Comparison of ENCODE assay signal across 8 cellular contexts in genomic region chr4:128287871-128288688, GRCh38. TPM values are rescaled to one million over a fixed set of nuclear protein-coding genes. Genes with fewer than 3 reads are reported as not detected.
DNase-seq lines count a peak whose midpoint lies in the region; ATAC-seq, FAIRE-seq and TF ChIP-seq lines count a peak whose summit lies in the region.

No MANE protein-coding gene starts in this region.

- H3K27me3 ChIP-seq in H9 (ENCODE audit: insufficient read depth, low read length): no peaks in the 10 kb centered on the region

- no peak overlapping the region for H3K4ac ChIP-seq in H9 (ENCODE audit: low read depth, low read length)

- H3K4me3 Mint-ChIP-seq in H9 (peak overlapping the region; percentile 93 to 95), nephron (peak overlapping the region; percentile 96 to 98 (median 98))

- peaks cover 12% of the 10 kb centered on the region for H3K23me2 ChIP-seq in H9 (ENCODE audit: insufficient read length, low read depth, low read length, poor library complexity, severe bottlenecking)

- no peak overlapping the region for H3K56ac ChIP-seq in H9 (ENCODE audit: insufficient read length, low read depth, low read length)

- peak overlapping the region; percentile 78 for H3K4me3 ChIP-seq in fibroblast of the aortic adventitia (ENCODE audit: low read depth, low read length)

- no peaks in the 10 kb centered on the region; the same call in 1 of the 2 replicates for H3K4me1 ChIP-seq in H9 (ENCODE audit: insufficient read depth, low read length)

- no peak overlapping the region for H2BK20ac ChIP-seq in H9 (ENCODE audit: low read depth, low read length, poor library complexity, severe bottlenecking)

- no peaks in the 10 kb centered on the region for H4K20me1 ChIP-seq in H9 (ENCODE audit: control insufficient read depth, insufficient read depth, insufficient read length)

- peak; percentile 98 for DNase-seq in H9
- DNase-seq in M059J (ENCODE audit: low read depth): peak; percentile 96
- DNase-seq in activated effector memory CD4-positive, alpha-beta T cell treated with anti-CD3 and anti-CD28 coated beads, Interleukin-2, amount 50 U/mL, for 16 hours: peak; percentile 100
- peak; percentile 99 for DNase-seq in fibroblast of the aortic adventitia (ENCODE audit: low read depth)
- peak; percentile 100 for DNase-seq in stimulated activated naive CD8-positive, alpha-beta T cell treated with anti-CD3 and anti-CD28 coated beads, Interleukin-15, Interleukin-2, amounts not matched to agents 100 U/mL and 50 U/mL, for 24 hours

- ATAC-seq in stimulated activated naive CD8-positive, alpha-beta T cell treated with anti-CD3 and anti-CD28 coated beads, Interleukin-15, Interleukin-2, amounts not matched to agents 100 U/mL and 50 U/mL, for 24 hours: peak; percentile 90

- H3K79me1 ChIP-seq in H9 (ENCODE audit: insufficient read depth, low read depth, low read length, poor library complexity, severe bottlenecking): no peaks in the 10 kb centered on the region

- peaks cover 25% of the 10 kb centered on the region; the same call in 1 of the 2 replicates for H3K79me2 ChIP-seq in H9 (ENCODE audit: insufficient read depth, low read length)

- peak overlapping the region; percentile 40 for H3K9ac ChIP-seq in H9 (ENCODE audit: extremely low read depth, insufficient read length, low read length)

- H2AK5ac ChIP-seq in H9 (ENCODE audit: insufficient read length, low read length): no peak overlapping the region

- no peak overlapping the region for H2AFZ ChIP-seq in H9 (ENCODE audit: low read length)

- H3K27me3 Mint-ChIP-seq in H9 (ENCODE audit: low read depth): no peaks in the 10 kb centered on the region
- no peaks in the 10 kb centered on the region for H3K27me3 Mint-ChIP-seq in nephron (ENCODE audit: low read depth)

- H3K9me3 ChIP-seq in H9 (ENCODE audit: control insufficient read depth, low read depth, low read length): no peaks in the 10 kb centered on the region

- H3K9me3 Mint-ChIP-seq in H9: no peaks in the 10 kb centered on the region
- H3K9me3 Mint-ChIP-seq in nephron: no peaks in the 10 kb centered on the region

- no peak overlapping the region for H3T11ph ChIP-seq in H9 (ENCODE audit: low read length)

- peak overlapping the region; percentile 74 to 97 (median 97) for H3K27ac Mint-ChIP-seq in H9
- H3K27ac Mint-ChIP-seq in nephron: peak overlapping the region; percentile 84 to 94 (median 94)

- no peak overlapping the region for H2BK15ac ChIP-seq in H9 (ENCODE audit: low read depth, low read length)

- H2BK12ac ChIP-seq in H9 (ENCODE audit: insufficient read length, low read depth, low read length): no peak overlapping the region

- no peak overlapping the region for H2BK120ac ChIP-seq in H9 (ENCODE audit: low read depth, low read length, poor library complexity, severe bottlenecking)

- peak overlapping the region; percentile 84 for H3K18ac ChIP-seq in H9 (ENCODE audit: insufficient read length, low read depth, low read length)

- peak; percentile 89 for TF ChIP-seq POLR2A in Raji (IDR thresholded peaks at IDR 0.05; ENCODE audit: insufficient read depth, low read depth, low read length)

- peak overlapping the region; percentile 88 for H3K4me2 ChIP-seq in H9 (ENCODE audit: insufficient read depth, insufficient read length, low read length)

- peak; percentile 95 for FAIRE-seq in G401.6 (lab: Jason Lieb, UNC)

- no peak overlapping the region for H4K5ac ChIP-seq in H9 (ENCODE audit: insufficient read length, low read depth, low read length)

- H3K4me1 Mint-ChIP-seq in H9 (peaks cover 31 to 32% of the 10 kb centered on the region in 2 experiments), nephron (peaks cover 22% of the 10 kb centered on the region)

- H3K27ac ChIP-seq in H9 (ENCODE audit: insufficient read length, low read depth, low read length): peak overlapping the region; percentile 19

- H3K23ac ChIP-seq in H9 (ENCODE audit: insufficient read length, low read depth, low read length): no peak overlapping the region

- H2BK5ac ChIP-seq in H9 (ENCODE audit: insufficient read length, low read length): no peak overlapping the region

- no peak overlapping the region for H4K8ac ChIP-seq in H9 (replicated peaks; ENCODE audit: insufficient read length, low read depth, low read length)

- TF ChIP-seq CTCF in H9 (conservative IDR thresholded peaks at IDR 0.05) (peak; percentile 47; the same call in 2 of the 3 replicates), fibroblast of the aortic adventitia (IDR thresholded peaks at IDR 0.05; ENCODE audit: insufficient read depth, low read length) (peak; percentile 36), nephron (IDR thresholded peaks at IDR 0.05; ENCODE audit: unreplicated experiment in 3 of 3) (peak in 2 of 3 experiments; percentile 29 to 32)

- H3K36me3 Mint-ChIP-seq in H9 (ENCODE audit: insufficient read depth in 1 of 3, low read depth in 3 of 3) (peaks cover 11 to 21% (median 13%) of the 10 kb centered on the region in 3 experiments; a peak in 6 of 7 replicates), nephron (ENCODE audit: low read depth) (peaks cover 20% of the 10 kb centered on the region)

- H3K14ac ChIP-seq in H9 (ENCODE audit: insufficient read depth, low read length): peak overlapping the region; percentile 90

- WGBS in H9 (ENCODE audit: extremely low coverage, insufficient read length, low lambda C conversion rate): no CpG with 5 or more reads among the region's 86 CpGs

- no peak overlapping the region for H4K91ac ChIP-seq in H9 (ENCODE audit: insufficient read length, low read depth, low read length)

RNA-seq across cellular contexts. Expression of gene PGRMC2, which starts 0.5 kb away (rescaled TPM):
- 72.6 and 77.6 TPM in 2 replicates for total RNA-seq in H9 (2021)
- total RNA-seq in M059J (2014; rRNA removed; shearing (Covaris generic)): 17.5 and 28.2 TPM in 2 replicates
- total RNA-seq in fibroblast of the aortic adventitia (ENCODE audit: low replicate concordance): 18.6 and 35.0 TPM in 2 replicates

Comparison
In these comparisons a context has a peak if more than half of its experiments do, and no peak if none do; other contexts are left out.
1. Peak in every context shown above with its lines: DNase-seq, ATAC-seq, H3K4me3 ChIP-seq and H3K27ac ChIP-seq.